ENCODE assay signal across 22 cellular contexts in genomic region chr10:8173866-8174243, GRCh38.
DNase-seq lines count a peak whose midpoint lies in the region; ATAC-seq, FAIRE-seq and TF ChIP-seq lines count a peak whose summit lies in the region.
"Had no signal": no experiment of that assay in that cellular context is flagged by ENCODE, and none has a peak within 500 bp of the region (broad histone marks: within the 10 kb centered on the region; RNA-seq: fewer than 3 reads in every experiment).

No MANE protein-coding gene starts in this region.

- no peaks in the 10 kb centered on the region for H3K4me1 ChIP-seq in K562 (replicated peaks in 1 of 2; ENCODE audit: control insufficient read depth in 2 of 2, insufficient read depth in 2 of 2, low read length in 2 of 2)
- peaks cover 0 to 19% (median 12%) of the 10 kb centered on the region in 4 donors for H3K4me1 ChIP-seq in liver (ENCODE audit: control insufficient read depth in 4 of 4, insufficient read depth in 4 of 4, low read length in 3 of 4)
- no peaks in the 10 kb centered on the region for H3K4me1 ChIP-seq in esophagus squamous epithelium
- H3K4me1 ChIP-seq: BLaER1 treated with 17β-estradiol and CSF1 and Interleukin-3, amounts not matched to agents 10 nM and 100 nM had no signal

- FAIRE-seq in K562 (lab: Jason Lieb, UNC): no peak
- FAIRE-seq: A204.1, D721Med, G401.6, GM12891, GM19239 had no signal

- in situ Hi-C loops in K562 (cut with MboI): no loop called here

- TF ChIP-seq RAD21 in K562 (CRISPR knock-in tag; conservative IDR thresholded peaks at IDR 0.05 in 1 of 2, IDR thresholded peaks at IDR 0.05 in 1 of 2) (no peak), liver (IDR thresholded peaks at IDR 0.05) (no peak)

- no peak overlapping the region for H3K4me2 ChIP-seq in K562 (ENCODE audit: insufficient read depth, low read length)
- H3K4me2 ChIP-seq: BLaER1 treated with 17β-estradiol and CSF1 and Interleukin-3, amounts not matched to agents 10 nM and 100 nM had no signal

- POLR2A ChIA-PET in K562 (lab: Yijun Ruan, JAX): no interaction called here

- CTCF ChIA-PET in K562 (lab: Yijun Ruan, JAX; ENCODE audit: low intra/inter-chr PET ratio): no interaction called here

- TF ChIP-seq EP300 in K562 (IDR thresholded peaks at IDR 0.05; ENCODE audit: low read length): no peak

- H3K4me3 ChIP-seq in K562: no peak overlapping the region
- H3K4me3 ChIP-seq in liver (ENCODE audit: low read depth in 1 of 3, low read length in 3 of 3): no peak overlapping the region
- H3K4me3 ChIP-seq in esophagus squamous epithelium: no peak overlapping the region
- H3K4me3 ChIP-seq: BLaER1 treated with 17β-estradiol and CSF1 and Interleukin-3, amounts not matched to agents 10 nM and 100 nM had no signal

- H3K27me3 ChIP-seq in K562 (ENCODE audit: control insufficient read depth in 2 of 2, insufficient read depth in 2 of 2, low read length in 2 of 2) (no peaks in the 10 kb centered on the region), liver (ENCODE audit: control insufficient read depth in 4 of 4, insufficient read depth in 4 of 4, low read length in 3 of 4) (no peaks in the 10 kb centered on the region), esophagus squamous epithelium (peaks cover 0 to 6% (median 0%) of the 10 kb centered on the region in 4 donors)
- H3K27me3 ChIP-seq: BLaER1 treated with 17β-estradiol and CSF1 and Interleukin-3, amounts not matched to agents 10 nM and 100 nM had no signal

- no peak overlapping the region for H3K27ac ChIP-seq in K562 (ENCODE audit: extremely low read depth, low read depth, low read length)
- H3K27ac ChIP-seq in liver (ENCODE audit: low read depth in 1 of 2, low read length in 2 of 2): peak overlapping the region; percentile 8 to 51
- H3K27ac ChIP-seq in esophagus squamous epithelium: no peak overlapping the region
- H3K27ac ChIP-seq: BLaER1 treated with 17β-estradiol and CSF1 and Interleukin-3, amounts not matched to agents 10 nM and 100 nM; C4-2B had no signal

- WGBS in K562 (ENCODE audit: insufficient coverage, low coverage, missing lambda C conversion rate): 0% methylated on average over 3 of the region's 3 CpGs
- 49% methylated on average over 3 of the region's 3 CpGs for WGBS in liver
- 77 to 83% methylated on average over 3 of the region's 3 CpGs for WGBS in esophagus squamous epithelium, 2 donors

- no peak overlapping the region for H3K9ac ChIP-seq in K562 (ENCODE audit: insufficient read depth in 1 of 2, low read depth in 2 of 2, low read length in 2 of 2)
- no peak overlapping the region for H3K9ac ChIP-seq in liver (ENCODE audit: low read depth in 1 of 2, low read length in 2 of 2)
- H3K9ac ChIP-seq: BLaER1 treated with 17β-estradiol and CSF1 and Interleukin-3, amounts not matched to agents 10 nM and 100 nM had no signal

- H2AFZ ChIP-seq in K562 (ENCODE audit: low read depth, low read length): no peak overlapping the region

- BruUV-seq in K562 (replicated peaks; lab: Mats Ljungman, UMichigan): no TSS peak

- intact Hi-C loops in K562 (cut with micrococcal nuclease): no loop called here
- intact Hi-C loops in esophagus squamous epithelium (cut with DNase I): no loop called here

- H4K20me1 ChIP-seq in K562 (replicated peaks; ENCODE audit: control insufficient read depth, insufficient read depth, low read length): no peaks in the 10 kb centered on the region
- H4K20me1 ChIP-seq: BLaER1 treated with 17β-estradiol and CSF1 and Interleukin-3, amounts not matched to agents 10 nM and 100 nM had no signal

- no peak for ATAC-seq in K562
- ATAC-seq in left lobe of liver: peak; percentile 39
- no peak for ATAC-seq in HG03354 (IDR thresholded peaks at IDR 0.05; ENCODE audit: poor library complexity, severe bottlenecking, unreplicated experiment)
- no peak for ATAC-seq in HG02938 (IDR thresholded peaks at IDR 0.05; ENCODE audit: unreplicated experiment)
- ATAC-seq: CD8-positive, alpha-beta T cell had no signal

- TF ChIP-seq CTCF in K562 (IDR thresholded peaks at IDR 0.05 in 2 of 3, conservative IDR thresholded peaks at IDR 0.05 in 1 of 3; ENCODE audit: insufficient read depth in 2 of 3, low read depth in 1 of 3, low read length in 3 of 3) (no peak), liver (IDR thresholded peaks at IDR 0.05; ENCODE audit: low read depth, low read length, missing input control) (no peak), esophagus squamous epithelium (IDR thresholded peaks at IDR 0.05) (no peak)

- H3K36me3 ChIP-seq in K562 (ENCODE audit: control insufficient read depth, insufficient read depth, low read length): no peaks in the 10 kb centered on the region
- no peaks in the 10 kb centered on the region for H3K36me3 ChIP-seq in liver (ENCODE audit: control insufficient read depth in 4 of 4, insufficient read depth in 3 of 4, low read depth in 1 of 4, low read length in 3 of 4)
- no peaks in the 10 kb centered on the region for H3K36me3 ChIP-seq in esophagus squamous epithelium
- H3K36me3 ChIP-seq: BLaER1 treated with 17β-estradiol and CSF1 and Interleukin-3, amounts not matched to agents 10 nM and 100 nM had no signal

- no peaks in the 10 kb centered on the region for H3K9me1 ChIP-seq in K562 (ENCODE audit: control insufficient read depth, insufficient read depth, low read length)

- no peaks in the 10 kb centered on the region for H3K79me2 ChIP-seq in K562 (ENCODE audit: control insufficient read depth, insufficient read depth, low read length)

- H3K9me3 ChIP-seq in K562 (replicated peaks; ENCODE audit: control insufficient read depth, insufficient read depth, low read depth, low read length): no peaks in the 10 kb centered on the region
- peaks cover 0 to 2% (median 0%) of the 10 kb centered on the region in 4 donors for H3K9me3 ChIP-seq in liver (ENCODE audit: control insufficient read depth in 4 of 4, low read length in 3 of 4)
- H3K9me3 ChIP-seq in esophagus squamous epithelium: peaks cover 0 to 9% (median 8%) of the 10 kb centered on the region in 3 donors

- DNase-seq in K562 (ENCODE audit: extremely low read depth in 1 of 4, low spot score in 3 of 4): peak in 2 of 4 experiments; percentile 16 to 17
- no peak for DNase-seq in left lobe of liver (ENCODE audit: low spot score)
- no peak for DNase-seq in esophagus squamous epithelium (lab: John Stamatoyannopoulos, UW)
- DNase-seq in SKM-1 treated with dmso at 0.1 percent for 144 hours (lab: John Stamatoyannopoulos, UW; ENCODE audit: unreplicated experiment): no peak
- DNase-seq: 8988T; AML-193; Caco-2; Calu3; CD4-positive, alpha-beta T cell; CD8-positive, alpha-beta T cell; DMS79 treated with DMSO at 0.1 percent for 48 hours; GF-D8 had no signal

- TF ChIP-seq POLR2A in K562 (conservative IDR thresholded peaks at IDR 0.05) (no peak), esophagus squamous epithelium (IDR thresholded peaks at IDR 0.05) (no peak)

TF ChIP-seq in K562, 482 proteins besides CTCF, POLR2A, EP300 and RAD21:
- TF ChIP-seq ZNF764 (CRISPR knock-in tag; IDR thresholded peaks at IDR 0.05; ENCODE audit: low read depth) (no peak), POLR2H (tag; IDR thresholded peaks at IDR 0.05; ENCODE audit: low read depth) (no peak), PML (IDR thresholded peaks at IDR 0.05; ENCODE audit: low read length) (no peak), ZNF354B (CRISPR knock-in tag; IDR thresholded peaks at IDR 0.05) (no peak), TFE3 (CRISPR knock-in tag; IDR thresholded peaks at IDR 0.05) (peak; percentile 54)

TF ChIP-seq in liver, 16 proteins besides CTCF, POLR2A, EP300 and RAD21:
- TF ChIP-seq HNF4A (conservative IDR thresholded peaks at IDR 0.05) (peak in 1 of 2 donors; percentile 48), RXRA (IDR thresholded peaks at IDR 0.05) (peak in 1 of 2 donors; percentile 19), FOXA1 (IDR thresholded peaks at IDR 0.05) (no peak)

Comparison
In these comparisons a context has a peak if more than half of its experiments do, and no peak if none do; other contexts are left out.
1. H3K27ac ChIP-seq: peak in liver (2 of 2); none in K562 (single experiment) and esophagus squamous epithelium (0 of 4).